In genomic region chr2:69601179-69601612, GRCh38 we compare ENCODE assay signal across 11 cellular contexts.
DNase-seq lines count a peak whose midpoint lies in the region; ATAC-seq lines count a peak whose summit lies in the region.
"Had no signal": no experiment of that assay in that cellular context is flagged by ENCODE, and none has a peak within 500 bp of the region (broad histone marks: within the 10 kb centered on the region; RNA-seq: fewer than 3 reads in every experiment).

No MANE protein-coding gene starts in this region.

- no peak for ATAC-seq in GM21717 (IDR thresholded peaks at IDR 0.05; ENCODE audit: unreplicated experiment)
- no peak for ATAC-seq in GM18867 (IDR thresholded peaks at IDR 0.05; ENCODE audit: unreplicated experiment)

- DNase-seq in AG08396 (ENCODE audit: low spot score) = peak; percentile 69
- peak in 60 of 76 experiments; percentile 5 to 92 (median 70) for DNase-seq in HUDEP-2 (lab: John Stamatoyannopoulos, UW; ENCODE audit: unreplicated experiment in 76 of 76)
- peak; percentile 97 for DNase-seq in amniotic epithelial cell (ENCODE audit: low read depth)
- DNase-seq in iris pigment epithelial cell (ENCODE audit: low read depth) = peak; percentile 95
- DNase-seq in stimulated activated CD4-positive, alpha-beta T cell treated with anti-CD3 and anti-CD28 coated beads, Interleukin-4, amount 100 ng/mL, for 4 hours = no peak
- no peak for DNase-seq in NCI-H2029 treated with DMSO at 0.1 percent for 48 hours (lab: John Stamatoyannopoulos, UW)
- DNase-seq: effector CD4-positive, alpha-beta T cell; NCI-H1048; stomach had no signal

Comparison
In these comparisons a context has a peak if more than half of its experiments do, and no peak if none do; other contexts are left out.
1. DNase-seq: peak in AG08396 (single experiment), HUDEP-2 (60 of 76), amniotic epithelial cell (single experiment) and iris pigment epithelial cell (single experiment); none in stimulated activated CD4-positive, alpha-beta T cell treated with anti-CD3 and anti-CD28 coated beads, Interleukin-4, amount 100 ng/mL, for 4 hours (0 of 2) and NCI-H2029 treated with DMSO at 0.1 percent for 48 hours (single experiment).